In the genomic region with DNA sequence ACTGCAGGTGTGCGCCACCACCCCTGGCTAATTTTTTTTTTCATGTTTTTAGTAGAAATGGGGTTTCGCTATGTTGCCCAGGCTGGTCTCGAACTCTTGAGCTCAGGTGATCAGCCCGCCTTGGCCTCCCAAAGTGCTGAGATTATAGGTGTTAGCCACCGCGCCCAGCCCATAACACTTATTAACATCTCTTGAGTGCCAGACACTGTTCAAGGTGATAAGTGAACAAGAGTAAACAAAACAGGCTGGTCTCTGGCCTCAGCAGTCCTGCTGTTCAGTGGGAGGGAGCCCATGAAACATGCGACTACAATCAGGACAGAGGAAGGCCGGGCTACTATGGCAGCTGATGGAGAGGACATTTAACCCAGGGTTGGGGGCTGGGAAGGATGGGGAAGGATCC, we compare ENCODE assay signal across 22 cellular contexts. TPM values are rescaled to one million over a fixed set of nuclear protein-coding genes. Genes with fewer than 3 reads are reported as not detected.
DNase-seq lines count a peak whose midpoint lies in the region; ATAC-seq and TF ChIP-seq lines count a peak whose summit lies in the region.
"Had no signal": no experiment of that assay in that cellular context is flagged by ENCODE, and none has a peak within 500 bp of the region (broad histone marks: within the 10 kb centered on the region; RNA-seq: fewer than 3 reads in every experiment).

No MANE protein-coding gene starts in this region.

- H3K36me3 ChIP-seq in mesendoderm (ENCODE audit: control insufficient read depth, insufficient read depth, low read length) (no peaks in the 10 kb centered on the region), stomach (peaks cover 0 to under 1% (median 0%) of the 10 kb centered on the region in 4 donors)

- H2BK15ac ChIP-seq in mesendoderm (replicated peaks; ENCODE audit: low read depth) = no peak overlapping the region

- no peak for TF ChIP-seq CTCF in stomach (IDR thresholded peaks at IDR 0.05)

- no peaks in the 10 kb centered on the region for H3K9me3 Mint-ChIP-seq in stimulated activated naive CD8-positive, alpha-beta T cell treated with anti-CD3 and anti-CD28 coated beads, Interleukin-15, Interleukin-2, amounts not matched to agents 100 ng/mL and 50 ng/mL, for 24 hours
- H3K9me3 Mint-ChIP-seq: CD4-positive, alpha-beta T cell; GM23338 had no signal

- H3K56ac ChIP-seq in mesendoderm (ENCODE audit: low read length) = no peak overlapping the region

- H3K27me3 Mint-ChIP-seq in stimulated activated naive CD8-positive, alpha-beta T cell treated with anti-CD3 and anti-CD28 coated beads, Interleukin-15, Interleukin-2, amounts not matched to agents 100 ng/mL and 50 ng/mL, for 24 hours = no peaks in the 10 kb centered on the region
- H3K27me3 Mint-ChIP-seq: CD4-positive, alpha-beta T cell had no signal

- H3K27ac ChIP-seq in mesendoderm (ENCODE audit: low read depth, low read length) (no peak overlapping the region), stomach (no peak overlapping the region)
- H3K27ac ChIP-seq: 22Rv1, A549, C4-2B, HL-60 had no signal

- no peaks in the 10 kb centered on the region for H3K9me3 ChIP-seq in stomach
- H3K9me3 ChIP-seq: A549, Caco-2 had no signal

- intact Hi-C loops in stomach (cut with DNase I; ENCODE audit: low total_unique reads) = no loop called here

- no peak overlapping the region for H2BK120ac ChIP-seq in mesendoderm (ENCODE audit: low read depth, low read length)

- no peak overlapping the region for H2BK5ac ChIP-seq in mesendoderm (ENCODE audit: low read length)

- WGBS in mesendoderm (ENCODE audit: extremely low coverage, insufficient coverage, low lambda C conversion rate) = no CpG with 5 or more reads among the region's 8 CpGs
- WGBS in stomach, 5 donors = 64 to 82% (median 74%) methylated on average over 8 of the region's 8 CpGs

- TF ChIP-seq POLR2A in stomach (IDR thresholded peaks at IDR 0.05) = no peak

- H3K4me3 ChIP-seq in mesendoderm (ENCODE audit: low read length) = no peak overlapping the region
- H3K4me3 ChIP-seq in stomach = no peak overlapping the region
- H3K4me3 ChIP-seq: A549, GM12878, GM23338 had no signal

- H3K79me1 ChIP-seq in mesendoderm (ENCODE audit: low read length) = no peaks in the 10 kb centered on the region

- H3K4me3 Mint-ChIP-seq in stimulated activated naive CD8-positive, alpha-beta T cell treated with anti-CD3 and anti-CD28 coated beads, Interleukin-15, Interleukin-2, amounts not matched to agents 100 ng/mL and 50 ng/mL, for 24 hours = no peak overlapping the region
- H3K4me3 Mint-ChIP-seq: CD4-positive, alpha-beta T cell; GM23338 had no signal

- no peaks in the 10 kb centered on the region for H3K4me1 Mint-ChIP-seq in stimulated activated naive CD8-positive, alpha-beta T cell treated with anti-CD3 and anti-CD28 coated beads, Interleukin-15, Interleukin-2, amounts not matched to agents 100 ng/mL and 50 ng/mL, for 24 hours (ENCODE audit: low read depth)

- no peaks in the 10 kb centered on the region for H3K79me2 ChIP-seq in mesendoderm (ENCODE audit: control insufficient read depth, insufficient read depth, low read length)

- TF ChIP-seq EP300 in stomach (IDR thresholded peaks at IDR 0.05) = no peak

- H4K5ac ChIP-seq in mesendoderm (ENCODE audit: low read length) = no peak overlapping the region

- H3K18ac ChIP-seq in mesendoderm (ENCODE audit: low read length) = no peak overlapping the region

- no peak overlapping the region for H3K23ac ChIP-seq in mesendoderm (ENCODE audit: low read length)

- H2AK5ac ChIP-seq in mesendoderm (ENCODE audit: low read length) = no peak overlapping the region

- peak; percentile 8 for DNase-seq in DMS53 (lab: John Stamatoyannopoulos, UW)
- no peak for DNase-seq in DMS53 treated with DMSO at 0.1 percent for 48 hours (lab: John Stamatoyannopoulos, UW; ENCODE audit: unreplicated experiment)
- DNase-seq in stimulated activated naive CD8-positive, alpha-beta T cell treated with anti-CD3 and anti-CD28 coated beads, Interleukin-15, Interleukin-2, amounts not matched to agents 100 U/mL and 50 U/mL, for 24 hours = no peak
- DNase-seq in mesendoderm = peak; percentile 63
- DNase-seq in stomach = peak; percentile 29
- no peak for DNase-seq in RPMI8226
- DNase-seq: AML-193; Caco-2; CD4-positive, alpha-beta T cell; DMS153; DND-41; EL; HCEC 1CT; IMR-90 had no signal

- H3K27me3 ChIP-seq in mesendoderm (ENCODE audit: insufficient read depth, low read length, poor library complexity) (no peaks in the 10 kb centered on the region), stomach (no peaks in the 10 kb centered on the region)

- no peak overlapping the region for H3K4ac ChIP-seq in mesendoderm (ENCODE audit: low read depth, low read length)

- H3K4me1 ChIP-seq in mesendoderm (ENCODE audit: control insufficient read depth, low read depth, low read length) (no peaks in the 10 kb centered on the region), stomach (peaks cover 0 to 10% (median 3%) of the 10 kb centered on the region in 4 donors)
- H3K4me1 ChIP-seq: Caco-2 had no signal

- peak overlapping the region; percentile 28 for H3K27ac Mint-ChIP-seq in stimulated activated naive CD8-positive, alpha-beta T cell treated with anti-CD3 and anti-CD28 coated beads, Interleukin-15, Interleukin-2, amounts not matched to agents 100 ng/mL and 50 ng/mL, for 24 hours
- H3K27ac Mint-ChIP-seq: CD4-positive, alpha-beta T cell; GM23338 had no signal

- H3K4me2 ChIP-seq in mesendoderm (ENCODE audit: low read length) = no peak overlapping the region
- H3K4me2 ChIP-seq: A549, GM23338 had no signal

- no peak overlapping the region for H3K9ac ChIP-seq in mesendoderm (ENCODE audit: low read length)

- no peak for ATAC-seq in stimulated activated naive CD8-positive, alpha-beta T cell treated with anti-CD3 and anti-CD28 coated beads, Interleukin-15, Interleukin-2, amounts not matched to agents 100 U/mL and 50 U/mL, for 24 hours
- no peak for ATAC-seq in SK-N-SH treated with all-trans-retinoic acid at 6 μM for 48 hours
- ATAC-seq: A549, GM12878, GM23338 had no signal

- no peaks in the 10 kb centered on the region for H3K36me3 Mint-ChIP-seq in stimulated activated naive CD8-positive, alpha-beta T cell treated with anti-CD3 and anti-CD28 coated beads, Interleukin-15, Interleukin-2, amounts not matched to agents 100 ng/mL and 50 ng/mL, for 24 hours (ENCODE audit: low read depth)

- no peak overlapping the region for H4K8ac ChIP-seq in mesendoderm (ENCODE audit: low read depth, low read length)

TF ChIP-seq in SK-N-SH treated with all-trans-retinoic acid at 6 μM for 48 hours, 23 proteins besides CTCF, POLR2A, EP300 and RAD21:
- TF ChIP-seq ARNTL (CRISPR knock-in tag; IDR thresholded peaks at IDR 0.05; ENCODE audit: borderline replicate concordance, low read depth) = no peak

RNA-seq across cellular contexts. Expression of a gene that starts 42.3 kb away (rescaled TPM):
- polyA plus RNA-seq in mesendoderm (2013, experiment 1 of 2) = 6.5 TPM
- 6.1 TPM for polyA plus RNA-seq in mesendoderm (2013, experiment 2 of 2)
- total RNA-seq in stomach = 100 to 1,000 TPM in 1 of 5 donors, 10 to 100 TPM in 2, 1 to 10 TPM in 2; 7.1 to 118 (median 15.2) TPM
- 10 to 100 TPM in 2 of 3 donors, 1 to 10 TPM in 1; 7.8 to 23.5 (median 10.5) TPM for polyA plus RNA-seq in stomach

Comparison
In these comparisons a context has a peak if more than half of its experiments do, and no peak if none do; other contexts are left out.
1. DNase-seq: peak in DMS53 (single experiment), mesendoderm (single experiment) and stomach (single experiment); none in DMS53 treated with DMSO at 0.1 percent for 48 hours (single experiment), stimulated activated naive CD8-positive, alpha-beta T cell treated with anti-CD3 and anti-CD28 coated beads, Interleukin-15, Interleukin-2, amounts not matched to agents 100 U/mL and 50 U/mL, for 24 hours (single experiment) and RPMI8226 (single experiment).